Comparison of ENCODE assay signal across 20 cellular contexts in the genomic region with DNA sequence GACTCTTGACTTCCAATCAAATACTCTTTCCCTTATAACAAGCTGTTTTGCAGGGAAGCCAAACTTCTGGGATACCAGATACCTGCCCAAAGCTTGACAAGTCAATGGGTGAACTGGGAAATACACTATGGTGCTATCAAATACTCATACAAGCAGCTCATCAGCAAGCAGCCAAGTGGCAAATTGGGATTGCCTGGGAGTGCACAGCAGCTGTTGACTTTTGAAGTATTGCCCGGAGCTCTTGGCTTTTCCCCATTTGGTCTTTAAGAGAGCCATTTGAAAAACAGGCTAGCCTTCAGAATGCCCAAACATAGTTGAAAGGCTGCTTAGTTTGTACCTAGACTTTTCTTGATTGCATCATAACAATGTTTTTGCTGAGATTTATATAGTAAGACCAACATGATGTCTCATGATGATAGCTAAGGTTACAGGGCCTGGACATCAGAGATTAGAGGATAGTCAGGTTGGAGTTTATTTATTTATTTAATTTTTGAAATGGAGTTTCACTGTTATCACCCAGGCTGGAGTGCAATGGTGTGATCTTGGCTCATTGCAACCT.
DNase-seq lines count a peak whose midpoint lies in the region; ATAC-seq, FAIRE-seq and TF ChIP-seq lines count a peak whose summit lies in the region.
"Had no signal": no experiment of that assay in that cellular context is flagged by ENCODE, and none has a peak within 500 bp of the region (broad histone marks: within the 10 kb centered on the region; RNA-seq: fewer than 3 reads in every experiment).

No MANE protein-coding gene starts in this region.

- H3K9ac ChIP-seq in HCT116 (ENCODE audit: low read length) (no peak overlapping the region), K562 (ENCODE audit: insufficient read depth in 1 of 2, low read depth in 2 of 2, low read length in 2 of 2) (no peak overlapping the region), PC-3 (ENCODE audit: low read length) (no peak overlapping the region)

- H3K4me1 ChIP-seq in HCT116 (ENCODE audit: control insufficient read depth in 1 of 2, insufficient read depth in 2 of 2, low read length in 2 of 2) = peaks cover 0 to 6% of the 10 kb centered on the region in 2 experiments; a peak in 1 of 4 replicates
- no peaks in the 10 kb centered on the region for H3K4me1 ChIP-seq in K562 (replicated peaks in 1 of 2; ENCODE audit: control insufficient read depth in 2 of 2, insufficient read depth in 2 of 2, low read length in 2 of 2)
- H3K4me1 ChIP-seq in suprapubic skin = no peaks in the 10 kb centered on the region
- no peaks in the 10 kb centered on the region for H3K4me1 ChIP-seq in PC-3 (ENCODE audit: insufficient read depth, low read length)

- no peak overlapping the region for H3K4me3 ChIP-seq in HCT116 (replicated peaks in 1 of 2; ENCODE audit: low read depth in 1 of 2, low read length in 2 of 2)
- H3K4me3 ChIP-seq in K562 = no peak overlapping the region
- H3K4me3 ChIP-seq in suprapubic skin = no peak overlapping the region
- H3K4me3 ChIP-seq in PC-3 (ENCODE audit: low read length) = no peak overlapping the region
- H3K4me3 ChIP-seq: lung had no signal

- in situ Hi-C loops in K562 (cut with MboI) = no loop called here

- POLR2A ChIA-PET in HCT116 (lab: Charles Lee) = no interaction called here
- POLR2A ChIA-PET in K562 (lab: Yijun Ruan, JAX) = no interaction called here
- POLR2A ChIA-PET in PC-3 (lab: Charles Lee; ENCODE audit: unreplicated experiment) = interaction anchor here (0.5 kb wide), 1 partner anchor 95 kb away, joined by 4 read pairs; no protein-coding TSS in a partner anchor

- H3K4me2 ChIP-seq in HCT116 (ENCODE audit: low read length) = no peak overlapping the region
- H3K4me2 ChIP-seq in K562 (ENCODE audit: insufficient read depth, low read length) = no peak overlapping the region
- no peak overlapping the region for H3K4me2 ChIP-seq in PC-3 (ENCODE audit: low read length)

- DNase-seq in Ammon's horn (ENCODE audit: low spot score) (peak; percentile 36), HCT116 (ENCODE audit: low read depth, low spot score) (no peak), K562 (ENCODE audit: extremely low read depth in 1 of 4, low spot score in 3 of 4) (no peak), midbrain (lab: John Stamatoyannopoulos, UW) (peak; percentile 58), suprapubic skin (ENCODE audit: low spot score in 2 of 2) (no peak), PC-3 (no peak)
- DNase-seq in stimulated activated naive CD4-positive, alpha-beta T cell treated with Interleukin-2 at 50 U/mL for 16 hours (lab: John Stamatoyannopoulos, UW) = no peak
- DNase-seq: activated B cell treated with CpG ODN at 0.5 μM for 24 hours; activated CD4-positive, alpha-beta memory T cell treated with anti-CD3 and anti-CD28 coated beads, Interleukin-2, amount 10 ng/mL, durations not matched to agents 7 days and 5 days; activated effector memory CD4-positive, alpha-beta T cell treated with anti-CD3 and anti-CD28 coated beads, Interleukin-2, amount 50 U/mL, for 16 hours; EL; H7; KG1; NCI-H1092; NCI-H2081; NCI-H526; T1000 had no signal

- H4K20me1 ChIP-seq in HCT116 (ENCODE audit: insufficient read depth) (no peaks in the 10 kb centered on the region), K562 (replicated peaks; ENCODE audit: control insufficient read depth, insufficient read depth, low read length) (no peaks in the 10 kb centered on the region), PC-3 (ENCODE audit: low read length) (no peaks in the 10 kb centered on the region)

- no peaks in the 10 kb centered on the region for H3K9me1 ChIP-seq in K562 (ENCODE audit: control insufficient read depth, insufficient read depth, low read length)

- H3K9me3 ChIP-seq in HCT116 (ENCODE audit: control insufficient read depth in 1 of 2, insufficient read depth in 1 of 2, low read depth in 1 of 2, low read length in 2 of 2) (no peaks in the 10 kb centered on the region), K562 (replicated peaks; ENCODE audit: control insufficient read depth, insufficient read depth, low read depth, low read length) (no peaks in the 10 kb centered on the region), suprapubic skin (no peaks in the 10 kb centered on the region), PC-3 (ENCODE audit: low read length) (no peaks in the 10 kb centered on the region)

- no TSS peak for BruUV-seq in HCT116 (replicated peaks; lab: Mats Ljungman, UMichigan)
- no TSS peak for BruUV-seq in K562 (replicated peaks; lab: Mats Ljungman, UMichigan)
- no TSS peak for BruUV-seq in PC-3 (replicated peaks; lab: Mats Ljungman, UMichigan)

- H2AFZ ChIP-seq in HCT116 (ENCODE audit: low read depth, low read length, poor library complexity, severe bottlenecking) = peak overlapping the region; percentile 26
- H2AFZ ChIP-seq in K562 (ENCODE audit: low read depth, low read length) = no peak overlapping the region
- H2AFZ ChIP-seq in PC-3 (ENCODE audit: low read length) = no peak overlapping the region

- H3K27ac ChIP-seq in HCT116 (ENCODE audit: low read depth, low read length) (no peak overlapping the region), K562 (ENCODE audit: extremely low read depth, low read depth, low read length) (no peak overlapping the region), suprapubic skin (no peak overlapping the region), PC-3 (ENCODE audit: low read length) (no peak overlapping the region)
- H3K27ac ChIP-seq: epithelial cell of prostate had no signal

- H3K36me3 ChIP-seq in HCT116 (ENCODE audit: control insufficient read depth in 1 of 2, insufficient read depth in 2 of 2, low read length in 2 of 2) (no peaks in the 10 kb centered on the region), K562 (ENCODE audit: control insufficient read depth, insufficient read depth, low read length) (no peaks in the 10 kb centered on the region; the same call in 2 of the 3 replicates), suprapubic skin (no peaks in the 10 kb centered on the region), PC-3 (ENCODE audit: low read depth, low read length) (no peaks in the 10 kb centered on the region)

- no peak for TF ChIP-seq POLR2A in HCT116 (IDR thresholded peaks at IDR 0.05; ENCODE audit: borderline replicate concordance, extremely low read depth, insufficient read depth, insufficient read length)
- no peak for TF ChIP-seq POLR2A in K562 (conservative IDR thresholded peaks at IDR 0.05)
- TF ChIP-seq POLR2A in suprapubic skin (IDR thresholded peaks at IDR 0.05) = no peak

- 14% methylated on average over 1 of the region's 1 CpG for WGBS in K562 (ENCODE audit: insufficient coverage, low coverage, missing lambda C conversion rate)
- WGBS in suprapubic skin = 57% methylated on average over 1 of the region's 1 CpG

- H3K79me2 ChIP-seq in HCT116 (ENCODE audit: insufficient read depth, low read length) (no peaks in the 10 kb centered on the region), K562 (ENCODE audit: control insufficient read depth, insufficient read depth, low read length) (no peaks in the 10 kb centered on the region), PC-3 (ENCODE audit: low read length) (no peaks in the 10 kb centered on the region)

- RAD21 ChIA-PET in HCT116 (lab: Charles Lee; ENCODE audit: low non-redundant PET in 1 of 2, low total read pairs in 2 of 2, uncharacterized antibody in 2 of 2, unreplicated experiment in 2 of 2) = no interaction called here

- ATAC-seq in HCT116 (no peak), K562 (no peak), PC-3 (no peak), HG02798 (IDR thresholded peaks at IDR 0.05; ENCODE audit: poor library complexity, unreplicated experiment) (no peak)

- no peaks in the 10 kb centered on the region for H3F3A ChIP-seq in PC-3 (ENCODE audit: low read length, unreplicated experiment)

- TF ChIP-seq RAD21 in HCT116 (IDR thresholded peaks at IDR 0.05; ENCODE audit: low read depth) (no peak), K562 (CRISPR knock-in tag; conservative IDR thresholded peaks at IDR 0.05 in 1 of 2, IDR thresholded peaks at IDR 0.05 in 1 of 2) (no peak)

- H3K27me3 ChIP-seq in HCT116 (ENCODE audit: insufficient read depth, low read length) = no peaks in the 10 kb centered on the region
- H3K27me3 ChIP-seq in K562 (ENCODE audit: control insufficient read depth in 2 of 2, insufficient read depth in 2 of 2, low read length in 2 of 2) = no peaks in the 10 kb centered on the region
- H3K27me3 ChIP-seq in suprapubic skin = no peaks in the 10 kb centered on the region
- no peaks in the 10 kb centered on the region for H3K27me3 ChIP-seq in PC-3 (ENCODE audit: low read length)

- TF ChIP-seq CTCF in HCT116 (IDR thresholded peaks at IDR 0.05 in 2 of 3, conservative IDR thresholded peaks at IDR 0.05 in 1 of 3; ENCODE audit: borderline replicate concordance in 1 of 3, insufficient read depth in 1 of 3, low read depth in 2 of 3, low read length in 2 of 3) (no peak), K562 (IDR thresholded peaks at IDR 0.05 in 2 of 3, conservative IDR thresholded peaks at IDR 0.05 in 1 of 3; ENCODE audit: insufficient read depth in 2 of 3, low read depth in 1 of 3, low read length in 3 of 3) (no peak), suprapubic skin (IDR thresholded peaks at IDR 0.05) (no peak), PC-3 (conservative IDR thresholded peaks at IDR 0.05; ENCODE audit: low read depth, low read length) (no peak)

- intact Hi-C loops in HCT116 (cut with micrococcal nuclease) (no loop called here), K562 (cut with micrococcal nuclease) (no loop called here), PC-3 (cut with micrococcal nuclease) (no loop called here)

- no peak for FAIRE-seq in K562 (lab: Jason Lieb, UNC)

- CTCF ChIA-PET in HCT116 (lab: Charles Lee) (no interaction called here), K562 (lab: Yijun Ruan, JAX; ENCODE audit: low intra/inter-chr PET ratio) (no interaction called here), PC-3 (lab: Charles Lee) (no interaction called here)

- TF ChIP-seq EP300 in K562 (IDR thresholded peaks at IDR 0.05; ENCODE audit: low read length) (no peak), suprapubic skin (IDR thresholded peaks at IDR 0.05) (no peak)

- H3K9me2 ChIP-seq in HCT116 (ENCODE audit: insufficient read depth) (no peaks in the 10 kb centered on the region), PC-3 (replicated peaks; ENCODE audit: low read length) (no peaks in the 10 kb centered on the region)

TF ChIP-seq in HCT116, 20 proteins besides CTCF, POLR2A, EP300 and RAD21 (continues in another document):
- TF ChIP-seq TCF7L2 (IDR thresholded peaks at IDR 0.05; ENCODE audit: borderline replicate concordance, extremely low read depth, insufficient read depth, insufficient read length) = no peak
- TF ChIP-seq ZNF274 (IDR thresholded peaks at IDR 0.05; ENCODE audit: low read depth, low read length) = no peak
- no peak for TF ChIP-seq EGR1 (IDR thresholded peaks at IDR 0.05; ENCODE audit: low read depth)
- no peak for TF ChIP-seq EZH2 (IDR thresholded peaks at IDR 0.05)
- TF ChIP-seq ELF1 (IDR thresholded peaks at IDR 0.05; ENCODE audit: borderline replicate concordance, low read depth) = no peak

TF ChIP-seq in K562, 482 proteins besides CTCF, POLR2A, EP300 and RAD21 (continues in another document):
- no peak for TF ChIP-seq NFATC3 (IDR thresholded peaks at IDR 0.05)

Comparison
In these comparisons a context has a peak if more than half of its experiments do, and no peak if none do; other contexts are left out.
1. DNase-seq: peak in Ammon's horn (single experiment) and midbrain (single experiment); none in HCT116 (single experiment), K562 (0 of 4), suprapubic skin (0 of 2), PC-3 (single experiment) and stimulated activated naive CD4-positive, alpha-beta T cell treated with Interleukin-2 at 50 U/mL for 16 hours (single experiment).